Comparison of ENCODE assay signal across 23 cellular contexts in genomic region chr4:52910115-52910514, GRCh38. TPM values are rescaled to one million over a fixed set of nuclear protein-coding genes. Genes with fewer than 3 reads are reported as not detected.
"Had no signal": no experiment of that assay in that cellular context is flagged by ENCODE, and none has a peak within 500 bp of the region (broad histone marks: within the 10 kb centered on the region; RNA-seq: fewer than 3 reads in every experiment).

No MANE protein-coding gene starts in this region.

- H3K27ac ChIP-seq: coronary artery, gastroesophageal sphincter, left ventricle myocardium inferior, lower lobe of right lung, neural progenitor cell, ovary, right atrium auricular region, sigmoid colon, skin epidermis, stomach, thoracic aorta, transverse colon had no signal

- ATAC-seq: gastroesophageal sphincter; lower lobe of right lung; natural killer cell treated with Interleukin-12 subunit alpha and Interleukin-12 subunit beta and Interleukin-15 and Interleukin-18, amount 100 ng/mL, for 72 hours had no signal

- DNase-seq: effector CD4-positive, alpha-beta T cell; glutamatergic neuron; islet precursor cell; left ventricle myocardium inferior; lower lobe of right lung; midbrain; nucleus accumbens; ovary; sigmoid colon; stimulated activated CD4-positive, alpha-beta T cell treated with anti-CD3 and anti-CD28 coated beads, Interleukin-2, amount 100 ng/mL, for 24 hours; stimulated activated CD4-positive, alpha-beta T cell treated with anti-CD3 and anti-CD28 coated beads, Interleukin-4, amount 100 ng/mL, for 4 hours; stimulated activated naive CD4-positive, alpha-beta T cell; stomach; substantia nigra; transverse colon had no signal

- H3K27me3 ChIP-seq: gastroesophageal sphincter, neural progenitor cell, ovary, right atrium auricular region, sigmoid colon, stomach, transverse colon had no signal

- H3K36me3 ChIP-seq: left ventricle myocardium inferior, lower lobe of right lung, neural progenitor cell, ovary, right atrium auricular region, sigmoid colon, thoracic aorta, transverse colon had no signal

- H3K4me1 ChIP-seq: gastroesophageal sphincter, neural progenitor cell had no signal

- H3K9me3 ChIP-seq: gastroesophageal sphincter, left ventricle myocardium inferior, lower lobe of right lung, ovary, right atrium auricular region, sigmoid colon, stomach, thoracic aorta, transverse colon had no signal

- H3K9ac ChIP-seq: neural progenitor cell had no signal

- H3K4me2 ChIP-seq: neural progenitor cell had no signal

- H2AFZ ChIP-seq: neural progenitor cell had no signal

- H3K4me3 ChIP-seq: coronary artery, gastroesophageal sphincter, left ventricle myocardium inferior, lower lobe of right lung, neural progenitor cell, ovary, right atrium auricular region, sigmoid colon, skin epidermis, stomach, thoracic aorta, transverse colon had no signal

RNA-seq across cellular contexts. Expression of gene RASL11B, which starts 48.0 kb away (rescaled TPM):
- total RNA-seq: dermis microvascular lymphatic vessel endothelial cell; natural killer cell treated with Interleukin-12 subunit alpha and Interleukin-12 subunit beta and Interleukin-15 and Interleukin-18, amount 100 ng/mL, for 72 hours had no signal
